18 cellular contexts compared by ENCODE assay signal in the genomic region with DNA sequence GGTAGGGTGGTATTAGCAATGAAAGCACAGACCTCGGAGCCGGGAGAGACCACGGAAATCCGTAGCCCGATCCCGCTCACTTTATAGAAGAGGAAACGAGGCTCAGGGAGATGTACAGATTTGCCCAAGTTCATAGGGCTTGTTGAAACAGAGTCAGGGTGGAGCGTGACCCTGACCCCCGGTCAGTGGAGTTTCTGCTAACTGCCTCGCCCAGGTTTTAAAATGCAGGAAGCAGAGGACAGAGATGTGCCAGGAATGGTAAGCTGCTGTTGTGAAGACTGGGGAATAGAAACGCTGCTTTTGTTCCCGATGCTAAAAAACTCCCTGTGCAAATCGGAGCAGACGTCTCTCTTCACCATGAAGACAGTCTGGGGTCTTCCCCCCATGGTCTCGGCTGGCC.
DNase-seq lines count a peak whose midpoint lies in the region; ATAC-seq and TF ChIP-seq lines count a peak whose summit lies in the region.
"Had no signal": no experiment of that assay in that cellular context is flagged by ENCODE, and none has a peak within 500 bp of the region (broad histone marks: within the 10 kb centered on the region; RNA-seq: fewer than 3 reads in every experiment).

No MANE protein-coding gene starts in this region.

- DNase-seq in NCI-H748 (lab: John Stamatoyannopoulos, UW; ENCODE audit: unreplicated experiment): peak; percentile 38
- no peak for DNase-seq in NCI-H748 treated with DMSO at 0.1 percent for 48 hours (lab: John Stamatoyannopoulos, UW)
- DNase-seq in sciatic nerve (ENCODE audit: low spot score): no peak
- no peak for DNase-seq in GM10266 (ENCODE audit: extremely low spot score)
- no peak for DNase-seq in COLO829 (ENCODE audit: low spot score)
- DNase-seq: 8988T; Calu3; CD4-positive, alpha-beta memory T cell; DMS153; GOT3; MM.1S; NCI-H1048; NCI-H187 treated with DMSO at 0.1 percent for 48 hours; NCI-H2107; SW 1271 had no signal

- H3K4me3 Mint-ChIP-seq in brain (peak overlapping the region in 4 of 5 experiments; percentile 3 to 46 (median 22)), nephron (no peak overlapping the region)
- H3K4me3 Mint-ChIP-seq: CD4-positive, alpha-beta memory T cell had no signal

- TF ChIP-seq CTCF in brain (conservative IDR thresholded peaks at IDR 0.05) (no peak), nephron (IDR thresholded peaks at IDR 0.05; ENCODE audit: unreplicated experiment in 3 of 3) (no peak), GM10266 (IDR thresholded peaks at IDR 0.05; ENCODE audit: control insufficient read depth, insufficient read depth, low read depth, missing control alignments) (no peak)

- H3K27ac Mint-ChIP-seq in brain (peak overlapping the region in 4 of 5 experiments; percentile 58 to 96 (median 84)), nephron (peak overlapping the region; percentile 52 to 96 (median 95))
- H3K27ac Mint-ChIP-seq: CD4-positive, alpha-beta memory T cell had no signal

- H3K36me3 Mint-ChIP-seq in brain: no peaks in the 10 kb centered on the region
- H3K36me3 Mint-ChIP-seq in nephron (ENCODE audit: low read depth): no peaks in the 10 kb centered on the region
- H3K36me3 Mint-ChIP-seq: CD4-positive, alpha-beta memory T cell had no signal

- H3K9me3 Mint-ChIP-seq in brain (peaks cover 0 to 13% (median 5%) of the 10 kb centered on the region in 5 experiments), nephron (peaks cover 4% of the 10 kb centered on the region)
- H3K9me3 Mint-ChIP-seq: CD4-positive, alpha-beta memory T cell had no signal

- intact Hi-C loops in sciatic nerve (cut with DNase I): no loop called here

- ATAC-seq in sciatic nerve (peak; percentile 43), HG03520 (IDR thresholded peaks at IDR 0.05; ENCODE audit: unreplicated experiment) (no peak)

- H3K27me3 Mint-ChIP-seq in brain (peaks cover 7% of the 10 kb centered on the region), nephron (ENCODE audit: low read depth) (peaks cover 24% of the 10 kb centered on the region)

- H3K4me1 Mint-ChIP-seq in brain: peaks cover 77% of the 10 kb centered on the region
- H3K4me1 Mint-ChIP-seq in nephron: peaks cover 37% of the 10 kb centered on the region
- H3K4me1 Mint-ChIP-seq: CD4-positive, alpha-beta memory T cell had no signal

Comparison
In these comparisons a context has a peak if more than half of its experiments do, and no peak if none do; other contexts are left out.
1. H3K4me3 Mint-ChIP-seq: peak in brain (4 of 5); none in nephron (0 of 3).